In the genomic region with DNA sequence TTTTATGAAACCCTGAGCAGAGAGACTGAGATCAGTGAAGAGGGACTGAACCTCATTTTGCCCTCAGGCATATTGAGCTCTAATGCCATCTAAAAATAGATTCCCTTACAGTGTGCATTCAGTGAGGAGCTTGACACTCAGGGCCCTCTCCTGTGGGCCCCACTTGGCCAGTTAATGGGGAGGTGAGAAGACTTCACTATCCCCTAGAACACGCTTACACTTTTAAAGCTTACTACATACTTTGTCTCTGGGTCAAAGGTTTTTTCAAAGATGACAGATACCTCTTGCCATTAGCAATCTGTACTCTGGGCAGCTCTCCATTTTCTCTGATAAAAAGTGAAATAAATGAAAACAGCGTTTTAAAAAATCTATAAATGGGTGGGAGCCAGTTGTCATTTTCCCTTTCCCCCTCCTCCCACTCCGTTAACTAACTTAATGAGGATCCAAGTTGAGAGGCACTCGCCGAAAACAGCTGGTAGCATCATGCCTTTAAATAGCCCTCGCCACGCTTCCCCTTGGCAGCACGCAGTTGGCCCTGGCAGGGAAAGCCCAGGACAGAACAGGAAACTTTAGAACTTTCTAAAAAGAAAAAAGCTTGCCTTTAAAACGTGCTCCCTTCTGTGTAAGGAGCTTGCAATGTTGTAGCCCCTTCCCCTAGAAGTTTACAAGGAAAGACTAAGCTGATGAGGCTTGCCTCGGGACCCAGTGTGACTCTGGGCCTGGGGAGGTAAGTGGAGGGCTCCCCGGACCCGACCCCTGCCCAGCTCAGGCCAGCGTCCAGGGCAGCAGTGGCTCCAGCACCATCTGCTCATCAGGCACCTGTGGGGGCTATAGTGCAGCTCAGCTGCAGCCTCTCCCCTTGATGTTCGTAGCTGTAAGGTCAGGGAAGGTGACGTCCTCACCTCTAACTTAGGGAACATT, we compare ENCODE assay signal across 16 cellular contexts. TPM values are rescaled to one million over a fixed set of nuclear protein-coding genes. Genes with fewer than 3 reads are reported as not detected.
DNase-seq lines count a peak whose midpoint lies in the region; ATAC-seq and TF ChIP-seq lines count a peak whose summit lies in the region.
"Had no signal": no experiment of that assay in that cellular context is flagged by ENCODE, and none has a peak within 500 bp of the region (broad histone marks: within the 10 kb centered on the region; RNA-seq: fewer than 3 reads in every experiment).

No MANE protein-coding gene starts in this region.

- no peak for ATAC-seq in GM18867 (IDR thresholded peaks at IDR 0.05; ENCODE audit: unreplicated experiment)
- ATAC-seq: K562 had no signal

- peak overlapping the region in 1 of 2 experiments; percentile 47; a peak in 2 of 4 replicates for H3K27ac ChIP-seq in SK-N-SH (ENCODE audit: low read depth in 2 of 2, low read length in 1 of 2)
- H3K27ac ChIP-seq in left ventricle myocardium inferior (replicated peaks) = peak overlapping the region; percentile 96
- no peak overlapping the region for H3K27ac ChIP-seq in trophoblast cell (ENCODE audit: low read depth, low read length)
- H3K27ac ChIP-seq in testis = peak overlapping the region in 1 of 2 donors; percentile 8
- H3K27ac ChIP-seq: cardiac muscle cell had no signal

- POLR2A ChIA-PET in SK-N-SH (lab: Yijun Ruan, JAX) = no interaction called here
- POLR2A ChIA-PET in activated CD4-positive, alpha-beta T cell treated with anti-CD3 and anti-CD28 coated beads, Interleukin-2, amount 10 ng/mL, durations not matched to agents 7 days and 5 days (lab: Charles Lee) = no interaction called here

- no peaks in the 10 kb centered on the region for H3K79me2 ChIP-seq in SK-N-SH (ENCODE audit: insufficient read depth)
- H3K79me2 ChIP-seq in trophoblast cell (ENCODE audit: control insufficient read depth, insufficient read depth, low read length, poor library complexity) = no peaks in the 10 kb centered on the region

- H2AFZ ChIP-seq in SK-N-SH (ENCODE audit: low read depth) (no peak overlapping the region), trophoblast cell (ENCODE audit: insufficient read depth, low read length, poor library complexity) (no peak overlapping the region)

- H3K4me3 ChIP-seq in SK-N-SH (ENCODE audit: low read depth in 2 of 2, low read length in 1 of 2) (no peak overlapping the region), left ventricle myocardium inferior (no peak overlapping the region), trophoblast cell (ENCODE audit: low read depth, low read length) (no peak overlapping the region), testis (no peak overlapping the region)
- H3K4me3 ChIP-seq: cardiac muscle cell, K562, stomach had no signal

- no peaks in the 10 kb centered on the region for H4K20me1 ChIP-seq in SK-N-SH (ENCODE audit: insufficient read depth)

- peak overlapping the region; percentile 20 for H2BK12ac ChIP-seq in trophoblast cell (ENCODE audit: low read length)

- no peak overlapping the region for H3K4ac ChIP-seq in trophoblast cell (ENCODE audit: low read depth, low read length)

- H2BK5ac ChIP-seq in trophoblast cell (ENCODE audit: low read depth, low read length, poor library complexity) = no peak overlapping the region

- peaks cover 6% of the 10 kb centered on the region for H3K79me1 ChIP-seq in trophoblast cell (ENCODE audit: low read length)

- H3K4me1 ChIP-seq in SK-N-SH (ENCODE audit: control insufficient read depth in 1 of 2, insufficient read depth in 2 of 2, low read depth in 1 of 2, low read length in 1 of 2) (peaks cover 0 to 24% of the 10 kb centered on the region in 2 experiments; a peak in 2 of 4 replicates), left ventricle myocardium inferior (peaks cover 65% of the 10 kb centered on the region), trophoblast cell (ENCODE audit: control insufficient read depth in 1 of 2, insufficient read depth in 2 of 2, low read length in 2 of 2) (peaks cover 6 to 18% of the 10 kb centered on the region in 2 experiments), testis (peaks cover 15% of the 10 kb centered on the region)

- H4K12ac ChIP-seq in trophoblast cell (ENCODE audit: low read depth, low read length) = no peak overlapping the region

- H3K36me3 ChIP-seq in SK-N-SH (replicated peaks in 1 of 2; ENCODE audit: control insufficient read depth in 1 of 2, insufficient read depth in 2 of 2, low read length in 1 of 2) (no peaks in the 10 kb centered on the region), left ventricle myocardium inferior (no peaks in the 10 kb centered on the region), trophoblast cell (ENCODE audit: control insufficient read depth in 1 of 2, insufficient read depth in 2 of 2, low read length in 2 of 2) (no peaks in the 10 kb centered on the region), testis (ENCODE audit: low read depth, missing control alignments) (no peaks in the 10 kb centered on the region)
- H3K36me3 ChIP-seq: cardiac muscle cell, stomach had no signal

- H4K8ac ChIP-seq in trophoblast cell (ENCODE audit: low read depth, low read length) = no peak overlapping the region

- H3K18ac ChIP-seq in trophoblast cell (ENCODE audit: low read length) = no peak overlapping the region

- H4K91ac ChIP-seq in trophoblast cell (ENCODE audit: low read depth, low read length) = peak overlapping the region; percentile 6

- H3K27me3 ChIP-seq in SK-N-SH (ENCODE audit: insufficient read depth) (no peaks in the 10 kb centered on the region), left ventricle myocardium inferior (ENCODE audit: low read depth) (no peaks in the 10 kb centered on the region), trophoblast cell (ENCODE audit: insufficient read depth, low read length) (no peaks in the 10 kb centered on the region), testis (no peaks in the 10 kb centered on the region)
- H3K27me3 ChIP-seq: cardiac muscle cell, stomach had no signal

- H3K9ac ChIP-seq in SK-N-SH (no peak overlapping the region), trophoblast cell (ENCODE audit: low read length) (no peak overlapping the region)

- DNase-seq in DMS 273 (lab: John Stamatoyannopoulos, UW; ENCODE audit: unreplicated experiment) (peak; percentile 85), SK-N-SH (no peak), left ventricle myocardium inferior (peak; percentile 62), trophoblast cell (peak in 1 of 2 donors; percentile 18), activated T-cell treated with anti-CD3 and anti-CD28 coated beads for 4 hours (no peak), testis (no peak)
- DNase-seq in activated CD4-positive, alpha-beta T cell treated with anti-CD3 and anti-CD28 coated beads, Interleukin-2, amount 10 ng/mL, durations not matched to agents 7 days and 5 days = no peak
- DNase-seq: activated naive CD4-positive, alpha-beta T cell treated with anti-CD3 and anti-CD28 coated beads for 36 hours; glutamatergic neuron; NCI-H1105 treated with DMSO at 0.1 percent for 48 hours; NCI-H345; stomach; SW 1271 had no signal

- no peaks in the 10 kb centered on the region for H3K9me3 Mint-ChIP-seq in activated CD4-positive, alpha-beta T cell treated with anti-CD3 and anti-CD28 coated beads, Interleukin-2, amount 10 ng/mL, durations not matched to agents 7 days and 5 days
- H3K9me3 Mint-ChIP-seq: activated naive CD4-positive, alpha-beta T cell treated with anti-CD3 and anti-CD28 coated beads for 36 hours had no signal

- H3K9me3 ChIP-seq in SK-N-SH (no peaks in the 10 kb centered on the region), left ventricle myocardium inferior (replicated peaks) (no peaks in the 10 kb centered on the region), trophoblast cell (ENCODE audit: insufficient read depth, low read depth, low read length) (no peaks in the 10 kb centered on the region), testis (no peaks in the 10 kb centered on the region)
- H3K9me3 ChIP-seq: stomach had no signal

- H3K36me3 Mint-ChIP-seq in activated CD4-positive, alpha-beta T cell treated with anti-CD3 and anti-CD28 coated beads, Interleukin-2, amount 10 ng/mL, durations not matched to agents 7 days and 5 days (ENCODE audit: low read depth) = peaks cover 12% of the 10 kb centered on the region

- no peak overlapping the region for H3K14ac ChIP-seq in trophoblast cell (ENCODE audit: low read length)

- CTCF ChIA-PET in SK-N-SH (lab: Yijun Ruan, JAX) = interaction anchor here (0.6 to 2.1 kb wide), 8 partner anchors 8 to 650 kb away, joined by 3 to 6 read pairs (median 4); a partner anchor contains a TSS
- CTCF ChIA-PET in activated CD4-positive, alpha-beta T cell treated with anti-CD3 and anti-CD28 coated beads, Interleukin-2, amount 10 ng/mL, durations not matched to agents 7 days and 5 days (lab: Charles Lee) = interaction anchor here (1.4 kb wide), 1 partner anchor 10 kb away, joined by 3 read pairs; no protein-coding TSS in a partner anchor

- H3K4me2 ChIP-seq in SK-N-SH (no peak overlapping the region), trophoblast cell (ENCODE audit: low read length) (no peak overlapping the region)

- peaks cover 7% of the 10 kb centered on the region for H3K4me1 Mint-ChIP-seq in activated CD4-positive, alpha-beta T cell treated with anti-CD3 and anti-CD28 coated beads, Interleukin-2, amount 10 ng/mL, durations not matched to agents 7 days and 5 days

- H3K9me2 ChIP-seq in SK-N-SH = no peaks in the 10 kb centered on the region

- TF ChIP-seq RAD21 in SK-N-SH (IDR thresholded peaks at IDR 0.05; ENCODE audit: low read length) = no peak

- peak overlapping the region; percentile 9 for H2AK5ac ChIP-seq in trophoblast cell (ENCODE audit: low read length)

- TF ChIP-seq CTCF in SK-N-SH (IDR thresholded peaks at IDR 0.05) = no peak
- TF ChIP-seq CTCF in left ventricle myocardium inferior (IDR thresholded peaks at IDR 0.05; ENCODE audit: borderline replicate concordance) = no peak
- TF ChIP-seq CTCF in testis (IDR thresholded peaks at IDR 0.05) = no peak

- WGBS in SK-N-SH (ENCODE audit: low lambda C conversion rate) = 85% methylated on average over 14 of the region's 15 CpGs
- WGBS in trophoblast cell (ENCODE audit: extremely low coverage, insufficient coverage, insufficient read length) = no CpG with 5 or more reads among the region's 15 CpGs
- WGBS in testis, 2 donors = 52 to 58% methylated on average over 10 to 15 of the region's 15 CpGs

- H3K23ac ChIP-seq in trophoblast cell (ENCODE audit: low read length) = no peak overlapping the region

- intact Hi-C loops in left ventricle myocardium inferior (cut with micrococcal nuclease) (no loop called here), testis (cut with DNase I; ENCODE audit: low total_unique reads) (no loop called here)

- H3K27me3 Mint-ChIP-seq in activated CD4-positive, alpha-beta T cell treated with anti-CD3 and anti-CD28 coated beads, Interleukin-2, amount 10 ng/mL, durations not matched to agents 7 days and 5 days = no peaks in the 10 kb centered on the region

- H3K4me3 Mint-ChIP-seq in activated CD4-positive, alpha-beta T cell treated with anti-CD3 and anti-CD28 coated beads, Interleukin-2, amount 10 ng/mL, durations not matched to agents 7 days and 5 days = no peak overlapping the region
- H3K4me3 Mint-ChIP-seq: activated naive CD4-positive, alpha-beta T cell treated with anti-CD3 and anti-CD28 coated beads for 36 hours had no signal

- no peak for TF ChIP-seq POLR2A in testis (IDR thresholded peaks at IDR 0.05)

- no peak overlapping the region for H3K27ac Mint-ChIP-seq in activated CD4-positive, alpha-beta T cell treated with anti-CD3 and anti-CD28 coated beads, Interleukin-2, amount 10 ng/mL, durations not matched to agents 7 days and 5 days
- H3K27ac Mint-ChIP-seq: activated naive CD4-positive, alpha-beta T cell treated with anti-CD3 and anti-CD28 coated beads for 36 hours had no signal

- 0 out of 4 replicates have a peak, but pooled peaks of 1 of the 2 experiments have one; percentile 6 for TF ChIP-seq EP300 in SK-N-SH (IDR thresholded peaks at IDR 0.05; ENCODE audit: borderline replicate concordance in 1 of 2, low read depth in 1 of 2, low read length in 1 of 2)

- no peak overlapping the region for H2BK120ac ChIP-seq in trophoblast cell (ENCODE audit: insufficient read depth, low read length, poor library complexity)

- no peaks in the 10 kb centered on the region for H3F3A ChIP-seq in SK-N-SH (replicated peaks; ENCODE audit: insufficient read depth)

RNA-seq across cellular contexts. Expression of a gene that starts 58.8 kb away (rescaled TPM):
- polyA plus RNA-seq in SK-N-SH (2012; rRNA removed) (30.1 and 41.7 TPM in 2 replicates), testis (ENCODE audit: insufficient read depth, low read depth, low replicate concordance) (14.1 TPM)
- polyA plus RNA-seq in SK-N-SH (2012; cell fraction: cytosol; rRNA removed) = 20.1 and 23.0 TPM in 2 replicates
- polyA plus RNA-seq in SK-N-SH (2012; cell fraction: nucleus; rRNA removed) = 50.5 and 72.9 TPM in 2 replicates
- total RNA-seq in left ventricle myocardium inferior (50.2 TPM), testis (10 to 100 TPM; 24.3 to 39.7 TPM)
- polyA plus RNA-seq in trophoblast cell (2013) = 25.9 and 27.5 TPM in 2 replicates
- total RNA-seq in activated CD4-positive, alpha-beta T cell treated with anti-CD3 and anti-CD28 coated beads, Interleukin-2, amount 10 ng/mL, durations not matched to agents 7 days and 5 days = 10 to 100 TPM; 39.6 to 47.0 TPM

Comparison
In these comparisons a context has a peak if more than half of its experiments do, and no peak if none do; other contexts are left out.
1. DNase-seq: peak in DMS 273 (single experiment) and left ventricle myocardium inferior (single experiment); none in SK-N-SH (single experiment), activated T-cell treated with anti-CD3 and anti-CD28 coated beads for 4 hours (single experiment), activated CD4-positive, alpha-beta T cell treated with anti-CD3 and anti-CD28 coated beads, Interleukin-2, amount 10 ng/mL, durations not matched to agents 7 days and 5 days (single experiment) and testis (single experiment).